8 cellular contexts compared by ENCODE assay signal in the genomic region with DNA sequence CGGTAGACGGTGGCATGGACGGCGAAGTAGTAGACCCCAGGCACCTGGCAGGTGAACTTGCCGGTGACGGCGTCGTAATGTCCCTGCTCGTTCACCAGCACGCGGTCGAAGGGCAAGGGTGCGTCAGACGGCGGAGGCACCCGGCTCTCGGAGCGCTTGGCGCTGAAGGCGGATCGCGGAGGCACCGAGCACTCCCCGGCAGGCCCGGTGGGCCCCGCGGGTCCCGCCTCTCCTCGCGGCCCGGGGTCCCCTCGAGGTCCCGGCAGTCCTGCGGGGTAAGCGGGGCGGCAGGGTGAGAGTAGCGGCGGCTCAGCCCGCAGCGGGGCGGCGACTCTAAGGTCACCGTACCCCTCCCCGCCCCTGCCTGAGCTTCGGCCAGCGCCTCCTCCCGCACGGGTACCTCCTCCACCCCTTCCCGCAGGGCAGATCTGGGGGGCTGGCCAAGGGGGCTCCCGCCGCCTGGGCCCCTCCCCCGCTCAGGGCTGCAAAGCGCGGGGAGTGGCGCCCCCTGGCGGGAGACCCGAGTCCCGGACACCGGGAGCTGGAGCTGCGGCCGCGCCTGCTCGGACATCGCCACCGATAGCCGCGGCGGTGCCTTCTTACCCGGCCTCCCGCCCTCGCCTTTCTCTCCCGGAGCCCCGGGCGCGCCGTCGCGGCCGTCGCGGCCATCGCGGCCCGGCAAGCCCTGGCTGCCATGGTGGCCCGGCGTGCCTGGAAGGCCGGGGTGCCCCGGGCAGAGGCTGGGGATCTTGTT. TPM values are rescaled to one million over a fixed set of nuclear protein-coding genes. Genes with fewer than 3 reads are reported as not detected.
DNase-seq lines count a peak whose midpoint lies in the region; ATAC-seq and TF ChIP-seq lines count a peak whose summit lies in the region.

No MANE protein-coding gene starts in this region.

- H3K9me3 ChIP-seq in CD8-positive, alpha-beta T cell (ENCODE audit: low read length) = no peaks in the 10 kb centered on the region
- H3K9me3 ChIP-seq in HUES64 (ENCODE audit: insufficient read depth, low read depth, low read length) (no peaks in the 10 kb centered on the region), osteoblast (ENCODE audit: low read depth, low read length) (no peaks in the 10 kb centered on the region)

- WGBS in HUES64 = 4% methylated on average over 88 of the region's 88 CpGs

- CTCF ChIA-PET in CD8-positive, alpha-beta T cell (lab: Charles Lee) = interaction anchor here (1.3 to 8.0 kb wide), 4 partner anchors 8 to 41 kb away, joined by 5 to 103 read pairs (median 9); a partner anchor contains a TSS

- peak overlapping the region; percentile 49 for H3K9ac ChIP-seq in HUES64 (ENCODE audit: low read depth, low read length)

- H3K9me3 Mint-ChIP-seq in CD8-positive, alpha-beta T cell = no peaks in the 10 kb centered on the region
- H3K9me3 Mint-ChIP-seq in activated naive CD8-positive, alpha-beta T cell treated with anti-CD3 and anti-CD28 coated beads, Interleukin-2, amount 50 U/mL, for 24 hours = no peaks in the 10 kb centered on the region

- H3K27ac Mint-ChIP-seq in CD8-positive, alpha-beta T cell = no peak overlapping the region
- H3K27ac Mint-ChIP-seq in activated naive CD8-positive, alpha-beta T cell treated with anti-CD3 and anti-CD28 coated beads, Interleukin-2, amount 50 U/mL, for 24 hours = no peak overlapping the region

- peak overlapping the region; percentile 82 for H3K4me2 ChIP-seq in osteoblast (ENCODE audit: insufficient read depth, low read length)

- peak overlapping the region; percentile 45 for H3K4me3 Mint-ChIP-seq in CD8-positive, alpha-beta T cell
- no peak overlapping the region for H3K4me3 Mint-ChIP-seq in activated naive CD8-positive, alpha-beta T cell treated with anti-CD3 and anti-CD28 coated beads, Interleukin-2, amount 50 U/mL, for 24 hours

- H3K27me3 Mint-ChIP-seq in CD8-positive, alpha-beta T cell (ENCODE audit: low read depth) = peaks cover 37% of the 10 kb centered on the region
- peaks cover 31% of the 10 kb centered on the region for H3K27me3 Mint-ChIP-seq in activated naive CD8-positive, alpha-beta T cell treated with anti-CD3 and anti-CD28 coated beads, Interleukin-2, amount 50 U/mL, for 24 hours

- peak overlapping the region; percentile 37 for H3K4me3 ChIP-seq in CD8-positive, alpha-beta T cell (ENCODE audit: low read depth, low read length)
- H3K4me3 ChIP-seq in HUES64 (ENCODE audit: low read length) = peak overlapping the region; percentile 59
- H3K4me3 ChIP-seq in osteoblast (ENCODE audit: insufficient read depth, low read length) = peak overlapping the region; percentile 76

- H3K27ac ChIP-seq in CD8-positive, alpha-beta T cell (ENCODE audit: low read depth, low read length) = no peak overlapping the region
- H3K27ac ChIP-seq in HUES64 (ENCODE audit: low read depth, low read length) = no peak overlapping the region
- H3K27ac ChIP-seq in osteoblast (ENCODE audit: low read depth, low read length) = peak overlapping the region; percentile 12

- peaks cover 12% of the 10 kb centered on the region for H4K20me1 ChIP-seq in osteoblast (ENCODE audit: insufficient read depth, low read length)

- H2AFZ ChIP-seq in osteoblast (ENCODE audit: low read length) = peak overlapping the region; percentile 78

- peaks cover 21% of the 10 kb centered on the region for H3K4me1 ChIP-seq in CD8-positive, alpha-beta T cell (ENCODE audit: insufficient read depth, low read length)
- peaks cover 34% of the 10 kb centered on the region for H3K4me1 ChIP-seq in HUES64 (ENCODE audit: insufficient read depth, low read length)
- H3K4me1 ChIP-seq in osteoblast (ENCODE audit: insufficient read depth, low read length) = peaks cover 47% of the 10 kb centered on the region

- peaks cover 27% of the 10 kb centered on the region for H3K4me1 Mint-ChIP-seq in CD8-positive, alpha-beta T cell (ENCODE audit: low read depth)
- peaks cover 24% of the 10 kb centered on the region for H3K4me1 Mint-ChIP-seq in activated naive CD8-positive, alpha-beta T cell treated with anti-CD3 and anti-CD28 coated beads, Interleukin-2, amount 50 U/mL, for 24 hours

- no peak for ATAC-seq in CD8-positive, alpha-beta T cell
- no peak for ATAC-seq in activated naive CD8-positive, alpha-beta T cell treated with anti-CD3 and anti-CD28 coated beads, Interleukin-2, amount 50 U/mL, for 24 hours
- ATAC-seq in Right ventricle myocardium inferior = peak; percentile 66

- H3K36me3 ChIP-seq in CD8-positive, alpha-beta T cell (ENCODE audit: insufficient read depth, low read length) = no peaks in the 10 kb centered on the region
- H3K36me3 ChIP-seq in HUES64 (ENCODE audit: insufficient read depth, low read length) (peaks cover 11% of the 10 kb centered on the region), osteoblast (ENCODE audit: insufficient read depth, low read length) (peaks cover 6% of the 10 kb centered on the region)

- peaks cover 24% of the 10 kb centered on the region for H3K79me2 ChIP-seq in osteoblast (ENCODE audit: insufficient read depth, low read length)

- peak in 3 of 7 experiments; percentile 26 to 48 (median 38) for DNase-seq in CD8-positive, alpha-beta T cell
- DNase-seq in activated naive CD8-positive, alpha-beta T cell treated with anti-CD3 and anti-CD28 coated beads, Interleukin-2, amount 50 U/mL, for 24 hours = peak; percentile 65
- DNase-seq in Right ventricle myocardium inferior (ENCODE audit: missing footprints) (peak; percentile 87), osteoblast (ENCODE audit: insufficient read length, low spot score, missing footprints) (peak; percentile 98), NCI-H1092 (lab: John Stamatoyannopoulos, UW) (no peak), NCI-H128 (lab: John Stamatoyannopoulos, UW; ENCODE audit: unreplicated experiment) (no peak), GM19238 (ENCODE audit: insufficient read length, low spot score) (no peak)

- POLR2A ChIA-PET in CD8-positive, alpha-beta T cell (lab: Charles Lee) = no interaction called here

- peaks cover 21% of the 10 kb centered on the region for H3K36me3 Mint-ChIP-seq in CD8-positive, alpha-beta T cell
- peaks cover 4% of the 10 kb centered on the region for H3K36me3 Mint-ChIP-seq in activated naive CD8-positive, alpha-beta T cell treated with anti-CD3 and anti-CD28 coated beads, Interleukin-2, amount 50 U/mL, for 24 hours (ENCODE audit: low read depth)

- intact Hi-C loops in CD8-positive, alpha-beta T cell (cut with DNase I, micrococcal nuclease) = loop anchor here in 1 of 2 experiments (1.0 kb wide), 1 partner anchor 24 kb away; no protein-coding TSS in a partner anchor
- intact Hi-C loops in Right ventricle myocardium inferior (cut with DNase I) = loop anchor here (2.0 kb wide), 1 partner anchor 35 kb away; no protein-coding TSS in a partner anchor

- TF ChIP-seq CTCF in CD8-positive, alpha-beta T cell (IDR thresholded peaks at IDR 0.05) = peak; percentile 60
- TF ChIP-seq CTCF in osteoblast (IDR thresholded peaks at IDR 0.05; ENCODE audit: extremely low read depth, low read depth, low read length) = peak; percentile 63

- peaks cover 28% of the 10 kb centered on the region for H3K27me3 ChIP-seq in CD8-positive, alpha-beta T cell (ENCODE audit: insufficient read depth, low read length)
- H3K27me3 ChIP-seq in HUES64 (ENCODE audit: insufficient read depth, low read length) (peaks cover 44% of the 10 kb centered on the region), osteoblast (ENCODE audit: insufficient read depth, low read length) (peaks cover 12% of the 10 kb centered on the region)

RNA-seq across cellular contexts. Expression of a gene that starts 0.9 kb away (rescaled TPM):
- total RNA-seq in CD8-positive, alpha-beta T cell = not detected
- polyA plus RNA-seq in HUES64 (2013, experiment 1 of 2) = 1.1 TPM
- 2.3 TPM for polyA plus RNA-seq in HUES64 (2013, experiment 2 of 2)
- total RNA-seq in Right ventricle myocardium inferior (17.5 TPM), osteoblast (35.9 and 41.3 TPM in 2 replicates)

RNA-seq across cellular contexts. Expression of a gene that starts 5.4 kb away (rescaled TPM):
- total RNA-seq in CD8-positive, alpha-beta T cell = 10 to 100 TPM; 20.9 TPM
- 43.1 TPM for polyA plus RNA-seq in HUES64 (2013, experiment 1 of 2)
- 56.8 TPM for polyA plus RNA-seq in HUES64 (2013, experiment 2 of 2)
- total RNA-seq in Right ventricle myocardium inferior = 13.1 TPM
- 4.0 and 5.0 TPM in 2 replicates for total RNA-seq in osteoblast

RNA-seq across cellular contexts. Expression of a gene that starts 6.7 kb away (rescaled TPM):
- total RNA-seq in CD8-positive, alpha-beta T cell = not detected
- polyA plus RNA-seq in HUES64 (2013, experiment 1 of 2) = not detected
- not detected for polyA plus RNA-seq in HUES64 (2013, experiment 2 of 2)
- total RNA-seq in Right ventricle myocardium inferior (not detected), osteoblast (not detected in 2 replicates)

RNA-seq across cellular contexts. Expression of a gene that starts 22.8 kb away (rescaled TPM):
- 10 to 100 TPM; 16.1 to 18.3 TPM for total RNA-seq in CD8-positive, alpha-beta T cell
- 13.1 TPM for polyA plus RNA-seq in HUES64 (2013, experiment 1 of 2)
- 12.7 TPM for polyA plus RNA-seq in HUES64 (2013, experiment 2 of 2)
- 68.7 TPM for total RNA-seq in Right ventricle myocardium inferior
- 11.2 and 14.1 TPM in 2 replicates for total RNA-seq in osteoblast

RNA-seq across cellular contexts. Expression of a gene that starts 41.7 kb away (rescaled TPM):
- total RNA-seq in CD8-positive, alpha-beta T cell = 1 to 10 TPM; 3.4 to 5.9 TPM
- 3.9 TPM for polyA plus RNA-seq in HUES64 (2013, experiment 1 of 2)
- 3.6 TPM for polyA plus RNA-seq in HUES64 (2013, experiment 2 of 2)
- 140 TPM for total RNA-seq in Right ventricle myocardium inferior
- total RNA-seq in osteoblast = 0.29 and 0.36 TPM in 2 replicates

Comparison
In these comparisons a context has a peak if more than half of its experiments do, and no peak if none do; other contexts are left out.
1. DNase-seq: peak in activated naive CD8-positive, alpha-beta T cell treated with anti-CD3 and anti-CD28 coated beads, Interleukin-2, amount 50 U/mL, for 24 hours (single experiment), Right ventricle myocardium inferior (single experiment) and osteoblast (single experiment); none in NCI-H1092 (single experiment), NCI-H128 (single experiment) and GM19238 (single experiment).
2. RNA of a gene that starts 0.9 kb away (total RNA-seq): 35.9 to 41.3 TPM in osteoblast and 17.5 TPM in Right ventricle myocardium inferior (single experiment); not detected in CD8-positive, alpha-beta T cell; every median in the first group is over 10 times any median in the second.
3. Peak in every context shown above with its lines, with median percentiles within 50 percentile points of each other: H3K4me3 ChIP-seq.